1 cellular context compared by ENCODE assay signal in the genomic region with DNA sequence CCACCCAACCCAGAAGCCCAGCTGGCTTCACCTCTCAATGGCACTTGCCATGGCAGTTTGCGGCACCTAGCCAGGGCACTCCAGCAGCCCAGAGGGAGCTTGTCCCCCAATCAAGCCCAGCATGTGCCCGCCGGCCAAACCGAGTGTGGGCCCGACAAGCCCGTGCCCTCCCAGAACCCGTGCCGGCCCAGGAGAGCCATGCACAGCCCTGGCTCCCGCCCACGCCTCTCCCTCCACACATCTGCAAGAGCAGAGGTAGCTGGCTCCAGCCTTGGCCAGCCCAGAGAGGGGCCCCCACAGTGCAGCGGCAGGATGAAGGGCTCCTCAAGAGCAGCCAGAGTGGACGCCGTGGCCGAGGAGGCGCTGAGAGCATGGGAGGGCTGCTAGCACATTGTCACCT.
TF ChIP-seq lines count a peak whose summit lies in the region.

No MANE protein-coding gene starts in this region.

TF ChIP-seq in HepG2, 621 proteins besides CTCF, POLR2A, EP300 and RAD21 (continued from another document):
- TF ChIP-seq SOX13 (IDR thresholded peaks at IDR 0.05) (no peak), SOX13 (CRISPR knock-in tag; conservative IDR thresholded peaks at IDR 0.05 in 1 of 2, IDR thresholded peaks at IDR 0.05 in 1 of 2) (no peak)
